In the genomic region with DNA sequence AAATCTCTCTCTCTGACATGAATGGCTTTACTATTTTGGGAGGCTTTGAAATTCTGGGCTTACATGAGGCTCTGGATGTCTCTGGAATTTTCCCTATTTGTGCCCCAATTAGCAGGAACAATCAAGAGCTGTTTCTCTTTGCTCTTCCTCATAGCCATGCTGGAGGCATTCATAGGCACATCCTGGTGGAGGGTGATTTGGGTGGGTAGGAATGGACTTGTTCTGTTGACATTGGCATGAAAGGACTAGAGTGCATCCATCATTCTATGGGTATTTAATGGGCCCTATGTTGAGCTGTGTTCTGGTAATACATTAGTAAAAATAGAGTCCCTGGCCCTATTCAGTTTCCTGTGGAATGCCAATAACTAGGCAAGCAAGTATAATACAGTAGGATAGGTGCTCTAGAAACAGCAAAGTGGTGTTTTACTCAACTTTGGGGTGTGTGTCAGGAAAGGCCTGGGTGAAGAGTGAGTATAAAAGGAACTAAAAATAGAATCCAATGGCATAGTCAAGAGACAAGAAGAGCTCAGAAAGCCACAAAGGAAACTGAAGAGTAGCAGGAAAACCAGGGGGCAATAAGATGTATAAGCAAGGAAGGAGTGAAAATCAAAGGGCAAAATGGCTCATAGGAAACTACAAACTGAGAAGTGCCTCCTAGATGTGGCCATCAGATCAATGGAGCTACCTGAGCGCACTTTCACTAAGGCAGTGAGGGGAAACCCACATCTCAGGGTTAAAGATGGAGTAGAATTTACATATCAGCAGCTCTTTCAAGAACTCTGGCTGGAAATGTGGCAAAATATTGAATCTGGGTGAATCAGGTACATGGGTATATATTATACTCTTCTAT, we compare ENCODE assay signal across 14 cellular contexts. TPM values are rescaled to one million over a fixed set of nuclear protein-coding genes. Genes with fewer than 3 reads are reported as not detected.
DNase-seq lines count a peak whose midpoint lies in the region; ATAC-seq and TF ChIP-seq lines count a peak whose summit lies in the region.
"Had no signal": no experiment of that assay in that cellular context is flagged by ENCODE, and none has a peak within 500 bp of the region (broad histone marks: within the 10 kb centered on the region; RNA-seq: fewer than 3 reads in every experiment).

No MANE protein-coding gene starts in this region.

- no peak for TF ChIP-seq CTCF in activated CD8-positive, alpha-beta T cell treated with anti-CD3 and anti-CD28 coated beads for 36 hours (IDR thresholded peaks at IDR 0.05)
- no peak for TF ChIP-seq CTCF in brain (conservative IDR thresholded peaks at IDR 0.05)
- no peak for TF ChIP-seq CTCF in mesothelial cell of epicardium (IDR thresholded peaks at IDR 0.05; ENCODE audit: unreplicated experiment)
- no peak for TF ChIP-seq CTCF in transverse colon (IDR thresholded peaks at IDR 0.05)
- TF ChIP-seq CTCF in prostate gland (IDR thresholded peaks at IDR 0.05) = no peak

- H3K36me3 ChIP-seq in transverse colon = no peaks in the 10 kb centered on the region
- no peaks in the 10 kb centered on the region for H3K36me3 ChIP-seq in prostate gland

- H3K27ac Mint-ChIP-seq in activated CD8-positive, alpha-beta T cell treated with anti-CD3 and anti-CD28 coated beads, Interleukin-2, amount 10 ng/mL, durations not matched to agents 7 days and 5 days = no peak overlapping the region
- H3K27ac Mint-ChIP-seq in activated CD8-positive, alpha-beta T cell treated with anti-CD3 and anti-CD28 coated beads for 36 hours = no peak overlapping the region
- H3K27ac Mint-ChIP-seq in brain (peak overlapping the region in 3 of 5 experiments; percentile 38 to 95 (median 83)), mesothelial cell of epicardium (peak overlapping the region; percentile 32)
- H3K27ac Mint-ChIP-seq: activated T-cell treated with anti-CD3 and anti-CD28 coated beads, Interleukin-2, amount 50 U/mL, for 72 hours; T-helper 1 cell treated with Interleukin-12 subunit alpha and Interleukin-12 subunit beta and Interleukin-4 antibody, amounts not matched to agents 30 μg/mL and 1 μg/mL, for 36 hours had no signal

- DNase-seq in activated CD8-positive, alpha-beta T cell treated with anti-CD3 and anti-CD28 coated beads, Interleukin-2, amount 10 ng/mL, durations not matched to agents 7 days and 5 days = no peak
- DNase-seq in activated CD8-positive, alpha-beta T cell treated with anti-CD3 and anti-CD28 coated beads for 36 hours = no peak
- DNase-seq in mesothelial cell of epicardium (ENCODE audit: low spot score in 2 of 2, unreplicated experiment in 2 of 2) (no peak), transverse colon (no peak), prostate gland (ENCODE audit: low spot score) (no peak), NCI-H1436 (lab: John Stamatoyannopoulos, UW) (no peak)
- DNase-seq: activated T-cell treated with anti-CD3 and anti-CD28 coated beads, Interleukin-2, amount 50 U/mL, for 72 hours; H7; NCI-H1694; NCI-H510A had no signal

- H3K36me3 Mint-ChIP-seq in activated CD8-positive, alpha-beta T cell treated with anti-CD3 and anti-CD28 coated beads, Interleukin-2, amount 10 ng/mL, durations not matched to agents 7 days and 5 days (ENCODE audit: low read depth) = peaks cover 14% of the 10 kb centered on the region
- peaks cover 14% of the 10 kb centered on the region for H3K36me3 Mint-ChIP-seq in activated CD8-positive, alpha-beta T cell treated with anti-CD3 and anti-CD28 coated beads for 36 hours (ENCODE audit: low read depth)
- H3K36me3 Mint-ChIP-seq in brain (no peaks in the 10 kb centered on the region), mesothelial cell of epicardium (no peaks in the 10 kb centered on the region)

- CTCF ChIA-PET in activated CD8-positive, alpha-beta T cell treated with anti-CD3 and anti-CD28 coated beads, Interleukin-2, amount 10 ng/mL, durations not matched to agents 7 days and 5 days (lab: Charles Lee) = interaction anchor here (0.8 to 1.4 kb wide), 4 partner anchors 32 to 229 kb away, joined by 3 to 6 read pairs (median 3); no protein-coding TSS in a partner anchor
- CTCF ChIA-PET in activated CD8-positive, alpha-beta T cell treated with anti-CD3 and anti-CD28 coated beads for 36 hours (lab: Charles Lee) = interaction anchor here (1.0 to 1.2 kb wide), 2 partner anchors 32 to 34 kb away, joined by 3 to 4 read pairs; no protein-coding TSS in a partner anchor

- WGBS in transverse colon (ENCODE audit: low coverage in 1 of 2), 2 donors = 68 to 100% methylated on average over 1 of the region's 1 CpG
- 100% methylated on average over 1 of the region's 1 CpG for WGBS in prostate gland

- H3K4me1 Mint-ChIP-seq in activated CD8-positive, alpha-beta T cell treated with anti-CD3 and anti-CD28 coated beads, Interleukin-2, amount 10 ng/mL, durations not matched to agents 7 days and 5 days (ENCODE audit: low read depth) = peaks cover 39% of the 10 kb centered on the region
- H3K4me1 Mint-ChIP-seq in activated CD8-positive, alpha-beta T cell treated with anti-CD3 and anti-CD28 coated beads for 36 hours (ENCODE audit: low read depth) = peaks cover 43% of the 10 kb centered on the region
- H3K4me1 Mint-ChIP-seq in brain (peaks cover 53% of the 10 kb centered on the region), mesothelial cell of epicardium (peaks cover 32% of the 10 kb centered on the region)

- in situ Hi-C loops in transverse colon (cut with MboI; ENCODE audit: low pct_ligation_motif_present in 1 of 4, low pct_unique_long_range_greater_than_20kb in 1 of 4, low sequenced_read_pairs in 3 of 4) = no loop called here

- intact Hi-C loops in activated CD8-positive, alpha-beta T cell treated with anti-CD3 and anti-CD28 coated beads for 36 hours (cut with micrococcal nuclease) = no loop called here
- intact Hi-C loops in transverse colon (cut with DNase I; ENCODE audit: low total_unique reads) (no loop called here), prostate gland (cut with DNase I) (no loop called here)

- H3K27ac ChIP-seq in transverse colon (peak overlapping the region in 3 of 4 donors; percentile 61 to 75 (median 63)), prostate gland (peak overlapping the region in 1 of 2 donors; percentile 38)

- TF ChIP-seq POLR2A in transverse colon (IDR thresholded peaks at IDR 0.05) = no peak
- TF ChIP-seq POLR2A in prostate gland (IDR thresholded peaks at IDR 0.05) = no peak

- H3K4me3 Mint-ChIP-seq in activated CD8-positive, alpha-beta T cell treated with anti-CD3 and anti-CD28 coated beads, Interleukin-2, amount 10 ng/mL, durations not matched to agents 7 days and 5 days = no peak overlapping the region
- H3K4me3 Mint-ChIP-seq in activated CD8-positive, alpha-beta T cell treated with anti-CD3 and anti-CD28 coated beads for 36 hours = no peak overlapping the region
- no peak overlapping the region for H3K4me3 Mint-ChIP-seq in brain
- no peak overlapping the region for H3K4me3 Mint-ChIP-seq in mesothelial cell of epicardium
- H3K4me3 Mint-ChIP-seq: activated T-cell treated with anti-CD3 and anti-CD28 coated beads, Interleukin-2, amount 50 U/mL, for 72 hours; T-helper 1 cell treated with Interleukin-12 subunit alpha and Interleukin-12 subunit beta and Interleukin-4 antibody, amounts not matched to agents 30 μg/mL and 1 μg/mL, for 36 hours had no signal

- POLR2A ChIA-PET in activated CD8-positive, alpha-beta T cell treated with anti-CD3 and anti-CD28 coated beads, Interleukin-2, amount 10 ng/mL, durations not matched to agents 7 days and 5 days (lab: Charles Lee) = interaction anchor here (1.1 kb wide), 1 partner anchor 45 kb away, joined by 4 read pairs; the partner anchor contains the start of genes CWC15 and KDM4D
- POLR2A ChIA-PET in activated CD8-positive, alpha-beta T cell treated with anti-CD3 and anti-CD28 coated beads for 36 hours (lab: Charles Lee) = interaction anchor here (0.6 to 1.2 kb wide), 2 partner anchors 35 to 1186 kb away, joined by 3 to 4 read pairs; no protein-coding TSS in a partner anchor

- H3K4me1 ChIP-seq in transverse colon = peaks cover 0 to 27% (median 5%) of the 10 kb centered on the region in 4 donors
- peaks cover 3% of the 10 kb centered on the region for H3K4me1 ChIP-seq in prostate gland (replicated peaks)

- H3K9me3 ChIP-seq in transverse colon (no peaks in the 10 kb centered on the region), prostate gland (no peaks in the 10 kb centered on the region)

- H3K27me3 Mint-ChIP-seq in activated CD8-positive, alpha-beta T cell treated with anti-CD3 and anti-CD28 coated beads, Interleukin-2, amount 10 ng/mL, durations not matched to agents 7 days and 5 days (ENCODE audit: low read depth) = no peaks in the 10 kb centered on the region
- H3K27me3 Mint-ChIP-seq in activated CD8-positive, alpha-beta T cell treated with anti-CD3 and anti-CD28 coated beads for 36 hours = no peaks in the 10 kb centered on the region
- peaks cover 4% of the 10 kb centered on the region for H3K27me3 Mint-ChIP-seq in brain
- no peaks in the 10 kb centered on the region for H3K27me3 Mint-ChIP-seq in mesothelial cell of epicardium (ENCODE audit: low read depth)

- H3K4me3 ChIP-seq in transverse colon (no peak overlapping the region), prostate gland (no peak overlapping the region)
- H3K4me3 ChIP-seq: K562 had no signal

- peak; percentile 21 for ATAC-seq in activated CD8-positive, alpha-beta T cell treated with anti-CD3 and anti-CD28 coated beads, Interleukin-2, amount 10 ng/mL, durations not matched to agents 7 days and 5 days
- ATAC-seq in activated CD8-positive, alpha-beta T cell treated with anti-CD3 and anti-CD28 coated beads for 36 hours = no peak
- ATAC-seq in GM21526 (IDR thresholded peaks at IDR 0.05; ENCODE audit: low FRiP score, unreplicated experiment) = no peak
- ATAC-seq: activated T-cell treated with anti-CD3 and anti-CD28 coated beads, Interleukin-2, amount 50 U/mL, for 72 hours; K562 had no signal

- H3K27me3 ChIP-seq in transverse colon (no peaks in the 10 kb centered on the region), prostate gland (replicated peaks; ENCODE audit: insufficient read depth) (no peaks in the 10 kb centered on the region)

- TF ChIP-seq EP300 in transverse colon (IDR thresholded peaks at IDR 0.05; ENCODE audit: low read depth) = no peak

- peaks cover 12% of the 10 kb centered on the region for H3K9me3 Mint-ChIP-seq in activated CD8-positive, alpha-beta T cell treated with anti-CD3 and anti-CD28 coated beads, Interleukin-2, amount 10 ng/mL, durations not matched to agents 7 days and 5 days (ENCODE audit: insufficient read depth)
- H3K9me3 Mint-ChIP-seq in activated CD8-positive, alpha-beta T cell treated with anti-CD3 and anti-CD28 coated beads for 36 hours = peaks cover 17% of the 10 kb centered on the region
- H3K9me3 Mint-ChIP-seq in brain (peaks cover 0 to 4% (median 0%) of the 10 kb centered on the region in 5 experiments), mesothelial cell of epicardium (no peaks in the 10 kb centered on the region)

RNA-seq across cellular contexts. Expression of gene CWC15, which starts 45.0 kb away (rescaled TPM):
- 10 to 100 TPM; 79.0 to 79.5 TPM for total RNA-seq in activated CD8-positive, alpha-beta T cell treated with anti-CD3 and anti-CD28 coated beads, Interleukin-2, amount 10 ng/mL, durations not matched to agents 7 days and 5 days
- 10 to 100 TPM; 72.5 to 76.4 TPM for total RNA-seq in activated CD8-positive, alpha-beta T cell treated with anti-CD3 and anti-CD28 coated beads for 36 hours
- 38.2 TPM for polyA plus RNA-seq in brain (ENCODE audit: insufficient read depth, low read depth, low replicate concordance)
- 64.9 to 71.8 TPM (median 66.9 TPM) in 3 replicates for total RNA-seq in mesothelial cell of epicardium
- total RNA-seq in transverse colon = 10 to 100 TPM; 26.2 to 55.9 (median 46.2) TPM
- 10 to 100 TPM; 33.6 to 43.8 TPM for total RNA-seq in prostate gland

RNA-seq across cellular contexts. Expression of gene KDM4D, which starts 45.1 kb away (rescaled TPM):
- total RNA-seq in activated CD8-positive, alpha-beta T cell treated with anti-CD3 and anti-CD28 coated beads, Interleukin-2, amount 10 ng/mL, durations not matched to agents 7 days and 5 days = under 1 TPM; 0.89 to 0.90 TPM
- 1 to 10 TPM; 1.1 to 1.6 TPM for total RNA-seq in activated CD8-positive, alpha-beta T cell treated with anti-CD3 and anti-CD28 coated beads for 36 hours
- polyA plus RNA-seq in brain (ENCODE audit: insufficient read depth, low read depth, low replicate concordance) = 1.1 TPM
- 2.0 to 2.6 TPM (median 2.2 TPM) in 3 replicates for total RNA-seq in mesothelial cell of epicardium
- 1 to 10 TPM in 1 of 4 donors, under 1 TPM in 2, not detected in 1; 0.27 to 3.0 (median 0.32) TPM for total RNA-seq in transverse colon
- total RNA-seq in prostate gland = 1 to 10 TPM; 2.6 to 9.9 TPM

Comparison
In these comparisons a context has a peak if more than half of its experiments do, and no peak if none do; other contexts are left out.
1. H3K27ac Mint-ChIP-seq: peak in brain (3 of 5) and mesothelial cell of epicardium (single experiment); none in activated CD8-positive, alpha-beta T cell treated with anti-CD3 and anti-CD28 coated beads, Interleukin-2, amount 10 ng/mL, durations not matched to agents 7 days and 5 days (single experiment) and activated CD8-positive, alpha-beta T cell treated with anti-CD3 and anti-CD28 coated beads for 36 hours (single experiment).